ENCODE assay signal across 12 cellular contexts in the genomic region with DNA sequence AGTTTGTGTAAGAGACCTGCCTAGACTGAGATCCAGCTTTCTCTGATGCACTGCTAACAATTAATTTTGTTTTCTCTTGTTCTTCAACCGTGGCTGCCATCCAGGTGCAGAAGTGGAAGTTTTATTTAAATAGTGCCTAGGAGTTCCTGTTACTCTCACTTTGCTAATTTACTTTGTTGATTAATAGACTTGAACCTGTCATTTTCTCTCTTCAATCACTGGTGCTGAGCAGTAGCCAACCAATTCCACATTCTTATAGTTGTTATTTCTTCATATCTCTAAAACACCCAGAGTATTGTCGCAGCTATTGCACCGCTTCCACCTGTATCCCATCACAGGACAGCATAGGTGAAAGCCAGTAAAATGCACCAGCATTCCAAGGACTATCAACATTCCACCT.
DNase-seq lines count a peak whose midpoint lies in the region; ATAC-seq and TF ChIP-seq lines count a peak whose summit lies in the region.
"Had no signal": no experiment of that assay in that cellular context is flagged by ENCODE, and none has a peak within 500 bp of the region (broad histone marks: within the 10 kb centered on the region; RNA-seq: fewer than 3 reads in every experiment).

No MANE protein-coding gene starts in this region.

- peaks cover 0 to 6% of the 10 kb centered on the region in 2 donors for H3K4me1 ChIP-seq in left lung
- H3K4me1 ChIP-seq in upper lobe of right lung, result peaks cover 9% of the 10 kb centered on the region
- H3K4me1 ChIP-seq in Peyer's patch, result no peaks in the 10 kb centered on the region
- H3K4me1 ChIP-seq: BLaER1 treated with 17β-estradiol and CSF1 and Interleukin-3, amounts not matched to agents 10 nM and 100 nM had no signal

- no peak overlapping the region for H3K27ac ChIP-seq in left lung
- no peak overlapping the region for H3K27ac ChIP-seq in upper lobe of right lung
- H3K27ac ChIP-seq in Peyer's patch, result peak overlapping the region in 1 of 4 donors; percentile 18
- H3K27ac ChIP-seq: BLaER1 treated with 17β-estradiol and CSF1 and Interleukin-3, amounts not matched to agents 10 nM and 100 nM had no signal

- no peak for TF ChIP-seq POLR2A in Peyer's patch (IDR thresholded peaks at IDR 0.05)

- DNase-seq in NCI-H510A treated with DMSO at 0.1 percent for 48 hours (lab: John Stamatoyannopoulos, UW) (peak; percentile 81), NCI-H510A (lab: John Stamatoyannopoulos, UW) (no peak), left lung (no peak), upper lobe of right lung (no peak), Peyer's patch (no peak)
- DNase-seq: Calu3; CD8-positive, alpha-beta T cell; GDM1; IMR-90 had no signal

- H3K4me3 ChIP-seq in left lung, result no peak overlapping the region
- no peak overlapping the region for H3K4me3 ChIP-seq in upper lobe of right lung
- H3K4me3 ChIP-seq in Peyer's patch, result no peak overlapping the region
- H3K4me3 ChIP-seq: BLaER1 treated with 17β-estradiol and CSF1 and Interleukin-3, amounts not matched to agents 10 nM and 100 nM; GM23338 had no signal

- no peaks in the 10 kb centered on the region for H3K9me3 ChIP-seq in left lung
- H3K9me3 ChIP-seq in upper lobe of right lung, result no peaks in the 10 kb centered on the region
- H3K9me3 ChIP-seq in Peyer's patch, result no peaks in the 10 kb centered on the region
- H3K9me3 ChIP-seq: BLaER1 treated with 17β-estradiol and CSF1 and Interleukin-3, amounts not matched to agents 10 nM and 100 nM had no signal

- no peak for TF ChIP-seq CTCF in left lung (IDR thresholded peaks at IDR 0.05)
- no peak for TF ChIP-seq CTCF in upper lobe of right lung (IDR thresholded peaks at IDR 0.05)
- no peak for TF ChIP-seq CTCF in Peyer's patch (IDR thresholded peaks at IDR 0.05)

- intact Hi-C loops in left lung (cut with DNase I) (no loop called here), upper lobe of right lung (cut with DNase I) (loop anchor here (10.0 kb wide), 1 partner anchor 485 kb away; no protein-coding TSS in a partner anchor)

- H3K36me3 ChIP-seq in left lung (no peaks in the 10 kb centered on the region), upper lobe of right lung (no peaks in the 10 kb centered on the region), Peyer's patch (no peaks in the 10 kb centered on the region)
- H3K36me3 ChIP-seq: BLaER1 treated with 17β-estradiol and CSF1 and Interleukin-3, amounts not matched to agents 10 nM and 100 nM had no signal

- peak; percentile 68 for ATAC-seq in left lung
- peak; percentile 20 for ATAC-seq in upper lobe of right lung
- no peak for ATAC-seq in GM18520 (IDR thresholded peaks at IDR 0.05; ENCODE audit: unreplicated experiment)
- ATAC-seq: CD8-positive, alpha-beta T cell; GM23338 had no signal

- no peaks in the 10 kb centered on the region for H3K27me3 ChIP-seq in left lung
- H3K27me3 ChIP-seq in upper lobe of right lung, result no peaks in the 10 kb centered on the region
- H3K27me3 ChIP-seq in Peyer's patch, result no peaks in the 10 kb centered on the region
- H3K27me3 ChIP-seq: BLaER1 treated with 17β-estradiol and CSF1 and Interleukin-3, amounts not matched to agents 10 nM and 100 nM had no signal
